In the genomic region with DNA sequence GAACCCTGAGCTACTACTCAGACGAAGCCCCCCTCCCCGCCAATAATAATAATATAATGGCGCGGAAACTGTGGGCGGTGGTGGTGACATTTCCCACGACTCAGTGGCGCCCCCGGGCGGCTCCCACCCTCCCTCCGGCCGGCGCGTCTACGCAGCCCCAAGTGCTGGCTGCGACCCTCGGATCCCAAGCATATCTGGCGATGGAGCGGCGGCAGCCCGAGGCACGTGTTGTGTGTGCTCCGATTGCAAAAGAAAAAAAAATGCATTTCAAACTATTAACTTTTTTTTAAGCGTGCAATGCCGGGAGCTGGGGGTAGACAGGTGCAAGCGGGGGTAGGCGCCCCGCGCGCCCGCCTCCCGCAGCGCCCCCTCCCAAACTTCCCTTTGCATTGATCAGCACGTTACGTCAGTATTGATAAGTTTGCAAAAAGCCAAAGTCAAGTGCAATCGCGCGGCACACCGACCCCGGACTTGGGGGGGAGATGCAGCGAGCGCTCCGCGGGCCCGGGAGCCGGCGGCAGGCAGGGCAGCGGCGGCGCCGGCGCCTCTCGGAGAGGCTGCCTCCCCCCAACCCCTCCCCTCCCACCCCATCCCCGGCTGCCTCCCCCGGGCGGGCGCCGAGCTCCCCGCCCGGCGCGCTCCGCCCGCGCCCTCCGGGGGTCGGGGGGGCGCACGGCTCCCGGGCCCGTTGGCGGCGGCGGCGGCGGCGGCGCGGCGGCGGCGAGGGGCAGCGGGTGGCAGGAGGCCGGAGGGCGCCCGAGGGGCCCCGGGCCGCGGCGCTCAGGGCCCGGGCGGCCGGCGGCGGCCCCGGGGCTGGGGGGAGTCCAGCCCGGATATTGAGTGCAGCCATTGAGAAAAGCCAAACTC, we compare ENCODE assay signal across 8 cellular contexts. TPM values are rescaled to one million over a fixed set of nuclear protein-coding genes. Genes with fewer than 3 reads are reported as not detected.
DNase-seq lines count a peak whose midpoint lies in the region; ATAC-seq, FAIRE-seq and TF ChIP-seq lines count a peak whose summit lies in the region.

No MANE protein-coding gene starts in this region.

- H3K27me3 ChIP-seq in GM12878 (replicated peaks in 1 of 2; ENCODE audit: control insufficient read depth in 2 of 2, insufficient read depth in 2 of 2, low read length in 1 of 2), result peaks cover 9 to 22% of the 10 kb centered on the region in 2 experiments
- peaks cover 7% of the 10 kb centered on the region; the same call in 1 of the 2 replicates for H3K27me3 ChIP-seq in SJCRH30

- TF ChIP-seq RAD21 in GM12878 (IDR thresholded peaks at IDR 0.05; ENCODE audit: insufficient read depth, low read depth, low read length), result no peak

- H3K4me3 ChIP-seq in GM12878 (no peak overlapping the region), SJCRH30 (no peak overlapping the region)

- no peak for ATAC-seq in GM12878
- peak in 1 of 2 donors; percentile 29 for ATAC-seq in naive thymus-derived CD8-positive, alpha-beta T cell

- CTCF ChIA-PET in GM12878 (lab: Yijun Ruan, JAX), result no interaction called here

- intact Hi-C loops in GM12878 (cut with micrococcal nuclease; ENCODE audit: unreplicated experiment), result no loop called here

- H3K27ac Mint-ChIP-seq in naive thymus-derived CD8-positive, alpha-beta T cell, result no peak overlapping the region

- 15% methylated on average over 48 of the region's 96 CpGs for WGBS in GM12878 (ENCODE audit: insufficient coverage, insufficient replicate concordance, low lambda C conversion rate, missing lambda C conversion rate)

- H3K27ac ChIP-seq in GM12878 (ENCODE audit: control insufficient read depth, insufficient read depth), result no peak overlapping the region
- H3K27ac ChIP-seq in SJCRH30, result no peak overlapping the region

- no peak for FAIRE-seq in GM12878 (lab: Jason Lieb, UNC)

- POLR2A ChIA-PET in GM12878 (lab: Charles Lee), result no interaction called here
- POLR2A ChIA-PET in naive thymus-derived CD8-positive, alpha-beta T cell (lab: Charles Lee), result no interaction called here

- no peak for TF ChIP-seq POLR2A in GM12878 (IDR thresholded peaks at IDR 0.05; ENCODE audit: low read depth, low read length)

- no TSS peak for BruUV-seq in GM12878 (replicated peaks; lab: Mats Ljungman, UMichigan)

- peaks cover 0 to 7% (median 0%) of the 10 kb centered on the region in 3 donors for H3K36me3 Mint-ChIP-seq in naive thymus-derived CD8-positive, alpha-beta T cell

- H3K9ac ChIP-seq in GM12878 (ENCODE audit: control insufficient read depth, insufficient read depth, low read length), result no peak overlapping the region

- TF ChIP-seq CTCF in GM12878 (IDR thresholded peaks at IDR 0.05 in 2 of 3, conservative IDR thresholded peaks at IDR 0.05 in 1 of 3; ENCODE audit: control insufficient read depth in 2 of 3, extremely low read depth in 1 of 3, insufficient read depth in 1 of 3, low read depth in 3 of 3, low read length in 3 of 3), result 0 out of 6 replicates have a peak, but pooled peaks of 2 of the 3 experiments have one; percentile 9 to 15

- SMC1A ChIA-PET in GM12878 (lab: Charles Lee; ENCODE audit: uncharacterized antibody, unreplicated experiment), result no interaction called here

- peak overlapping the region; percentile 42 to 90 (median 59) for H3K4me3 Mint-ChIP-seq in naive thymus-derived CD8-positive, alpha-beta T cell

- H3K79me2 ChIP-seq in GM12878 (ENCODE audit: control insufficient read depth, insufficient read depth, low read length), result no peaks in the 10 kb centered on the region

- no peaks in the 10 kb centered on the region for H3K36me3 ChIP-seq in GM12878 (ENCODE audit: control insufficient read depth in 2 of 2, insufficient read depth in 2 of 2, low read length in 1 of 2)
- H3K36me3 ChIP-seq in SJCRH30, result no peaks in the 10 kb centered on the region

- DNase-seq in ELF-1 (ENCODE audit: low read depth, low spot score), result peak; percentile 43
- peak; percentile 44 for DNase-seq in HuH-7.5 (ENCODE audit: low spot score)
- no peak for DNase-seq in GM12878 (ENCODE audit: low read depth, low spot score)
- DNase-seq in naive thymus-derived CD8-positive, alpha-beta T cell, result peak in 1 of 10 donors; percentile 27
- DNase-seq in SJCRH30, result no peak
- DNase-seq in OCI-M1 (lab: John Stamatoyannopoulos, UW), result no peak
- no peak for DNase-seq in T-helper 9 cell
- DNase-seq in AG20443 (ENCODE audit: low spot score), result no peak

- TF ChIP-seq EP300 in GM12878 (IDR thresholded peaks at IDR 0.05; ENCODE audit: borderline replicate concordance in 1 of 2, control insufficient read depth in 1 of 2, low read depth in 2 of 2, low read length in 2 of 2), result no peak

- H3K27me3 Mint-ChIP-seq in naive thymus-derived CD8-positive, alpha-beta T cell, result peaks cover 30 to 69% (median 56%) of the 10 kb centered on the region in 5 donors

- H3K4me1 ChIP-seq in GM12878 (ENCODE audit: control insufficient read depth, insufficient read depth, low read length), result no peaks in the 10 kb centered on the region
- no peaks in the 10 kb centered on the region for H3K4me1 ChIP-seq in SJCRH30

- no peaks in the 10 kb centered on the region for H3K9me3 ChIP-seq in GM12878 (replicated peaks; ENCODE audit: control insufficient read depth, insufficient read depth, low read length)
- no peaks in the 10 kb centered on the region for H3K9me3 ChIP-seq in SJCRH30 (replicated peaks)

- no peaks in the 10 kb centered on the region for H3K9me3 Mint-ChIP-seq in naive thymus-derived CD8-positive, alpha-beta T cell

- H3K4me1 Mint-ChIP-seq in naive thymus-derived CD8-positive, alpha-beta T cell, result peaks cover 18 to 31% (median 22%) of the 10 kb centered on the region in 4 donors

- H2AFZ ChIP-seq in GM12878 (ENCODE audit: control insufficient read depth, low read depth, low read length), result no peak overlapping the region

- in situ Hi-C loops in GM12878 (cut with MboI), result no loop called here

- RAD21 ChIA-PET in GM12878 (lab: Charles Lee; ENCODE audit: unreplicated experiment), result no interaction called here

- H4K20me1 ChIP-seq in GM12878 (ENCODE audit: control insufficient read depth, insufficient read depth), result no peaks in the 10 kb centered on the region

- H3K4me2 ChIP-seq in GM12878 (ENCODE audit: control insufficient read depth, insufficient read depth), result no peak overlapping the region

TF ChIP-seq in GM12878, 131 proteins besides CTCF, POLR2A, EP300 and RAD21:
- TF ChIP-seq DPF2 (IDR thresholded peaks at IDR 0.05) (no peak), SUZ12 (IDR thresholded peaks at IDR 0.05; ENCODE audit: unreplicated experiment) (peak; percentile 56), ATF7 (IDR thresholded peaks at IDR 0.05; ENCODE audit: low read depth) (no peak), EED (IDR thresholded peaks at IDR 0.05; ENCODE audit: low read depth) (no peak), CREB1 (IDR thresholded peaks at IDR 0.05; ENCODE audit: low read depth) (no peak)

RNA-seq across cellular contexts. Expression of gene CUX2, which starts 0.5 kb away (rescaled TPM):
- total RNA-seq in GM12878 (2013; cell fraction: nucleolus; rRNA removed), result 2.8 and 5.1 TPM in 2 replicates
- total RNA-seq in GM12878 (2014; rRNA removed) (0.60 and 0.62 TPM in 2 replicates), GM12878 (2014; rRNA removed; fragmentation: Illumina TruSeq; extraction: Trizol) (0.89 and 1.5 TPM in 2 replicates), GM12878 (2021) (2.3 and 2.8 TPM in 2 replicates)
- 0.18 TPM for polyA plus RNA-seq in GM12878 (2011; ENCODE audit: low read depth)
- polyA plus RNA-seq in GM12878 (2011; rRNA removed) (0.14 and 0.17 TPM in 2 replicates), GM12878 (2014; fragmentation: Illumina TruSeq; extraction: Trizol) (1.4 and 1.6 TPM in 2 replicates), GM12878 (2014; fragmentation: Nextera tagmentation; extraction: Ambion mirVana) (under 1 TPM; 0.21 to 0.47 TPM), GM12878 (2014; rRNA removed) (0.99 and 1.2 TPM in 2 replicates), GM12878 (2016; fragmentation: Nextera tagmentation; extraction: Ambion mirVana) (under 1 TPM; 0.37 to 0.54 TPM)
- polyA plus RNA-seq in GM12878 (2011; cell fraction: cytosol; rRNA removed), result 0.13 TPM in 2 replicates
- 0.12 and 0.25 TPM in 2 replicates for polyA plus RNA-seq in GM12878 (2011; cell fraction: nucleus; rRNA removed)
- 0.18 and 0.28 TPM in 2 replicates for polyA plus RNA-seq in GM12878 (2012)
- polyA minus RNA-seq in GM12878 (2011; rRNA and poly(A)+ RNA removed), result 0.07 and 0.21 TPM in 2 replicates
- polyA minus RNA-seq in GM12878 (2011; cell fraction: cytosol; rRNA and poly(A)+ RNA removed), result not detected in 2 replicates
- 0.24 and 0.38 TPM in 2 replicates for polyA minus RNA-seq in GM12878 (2011; cell fraction: nucleus; rRNA and poly(A)+ RNA removed)
- total RNA-seq in naive thymus-derived CD8-positive, alpha-beta T cell, result under 1 TPM in 1 of 2 experiments, not detected in 1; 0.05 TPM
- polyA plus RNA-seq in naive thymus-derived CD8-positive, alpha-beta T cell, result under 1 TPM in 2 of 3 donors, not detected in 1; 0.02 to 0.07 TPM
- 0.03 TPM in 1 of 2 replicates, not detected in the other for total RNA-seq in SJCRH30 (2014; rRNA removed; shearing (Covaris generic))

Comparison
In these comparisons a context has a peak if more than half of its experiments do, and no peak if none do; other contexts are left out.
1. DNase-seq: peak in ELF-1 (single experiment) and HuH-7.5 (single experiment); none in GM12878 (single experiment), SJCRH30 (0 of 2), OCI-M1 (single experiment), T-helper 9 cell (single experiment) and AG20443 (single experiment).